2 cellular contexts compared by ENCODE assay signal in genomic region chr7:72949686-72950085, GRCh38. TPM values are rescaled to one million over a fixed set of nuclear protein-coding genes. Genes with fewer than 3 reads are reported as not detected.
"Had no signal": no experiment of that assay in that cellular context is flagged by ENCODE, and none has a peak within 500 bp of the region (broad histone marks: within the 10 kb centered on the region; RNA-seq: fewer than 3 reads in every experiment).

No MANE protein-coding gene starts in this region.

RNA-seq across cellular contexts. Expression of gene TRIM74, which starts 19.6 kb away (rescaled TPM):
- total RNA-seq: epithelial cell of proximal tubule, fibroblast of lung had no signal
- polyA plus RNA-seq: fibroblast of lung had no signal
